8 cellular contexts compared by ENCODE assay signal in genomic region chr16:56988948-56989945, GRCh38. TPM values are rescaled to one million over a fixed set of nuclear protein-coding genes. Genes with fewer than 3 reads are reported as not detected.
DNase-seq lines count a peak whose midpoint lies in the region; ATAC-seq and TF ChIP-seq lines count a peak whose summit lies in the region.

A gene with protein sequence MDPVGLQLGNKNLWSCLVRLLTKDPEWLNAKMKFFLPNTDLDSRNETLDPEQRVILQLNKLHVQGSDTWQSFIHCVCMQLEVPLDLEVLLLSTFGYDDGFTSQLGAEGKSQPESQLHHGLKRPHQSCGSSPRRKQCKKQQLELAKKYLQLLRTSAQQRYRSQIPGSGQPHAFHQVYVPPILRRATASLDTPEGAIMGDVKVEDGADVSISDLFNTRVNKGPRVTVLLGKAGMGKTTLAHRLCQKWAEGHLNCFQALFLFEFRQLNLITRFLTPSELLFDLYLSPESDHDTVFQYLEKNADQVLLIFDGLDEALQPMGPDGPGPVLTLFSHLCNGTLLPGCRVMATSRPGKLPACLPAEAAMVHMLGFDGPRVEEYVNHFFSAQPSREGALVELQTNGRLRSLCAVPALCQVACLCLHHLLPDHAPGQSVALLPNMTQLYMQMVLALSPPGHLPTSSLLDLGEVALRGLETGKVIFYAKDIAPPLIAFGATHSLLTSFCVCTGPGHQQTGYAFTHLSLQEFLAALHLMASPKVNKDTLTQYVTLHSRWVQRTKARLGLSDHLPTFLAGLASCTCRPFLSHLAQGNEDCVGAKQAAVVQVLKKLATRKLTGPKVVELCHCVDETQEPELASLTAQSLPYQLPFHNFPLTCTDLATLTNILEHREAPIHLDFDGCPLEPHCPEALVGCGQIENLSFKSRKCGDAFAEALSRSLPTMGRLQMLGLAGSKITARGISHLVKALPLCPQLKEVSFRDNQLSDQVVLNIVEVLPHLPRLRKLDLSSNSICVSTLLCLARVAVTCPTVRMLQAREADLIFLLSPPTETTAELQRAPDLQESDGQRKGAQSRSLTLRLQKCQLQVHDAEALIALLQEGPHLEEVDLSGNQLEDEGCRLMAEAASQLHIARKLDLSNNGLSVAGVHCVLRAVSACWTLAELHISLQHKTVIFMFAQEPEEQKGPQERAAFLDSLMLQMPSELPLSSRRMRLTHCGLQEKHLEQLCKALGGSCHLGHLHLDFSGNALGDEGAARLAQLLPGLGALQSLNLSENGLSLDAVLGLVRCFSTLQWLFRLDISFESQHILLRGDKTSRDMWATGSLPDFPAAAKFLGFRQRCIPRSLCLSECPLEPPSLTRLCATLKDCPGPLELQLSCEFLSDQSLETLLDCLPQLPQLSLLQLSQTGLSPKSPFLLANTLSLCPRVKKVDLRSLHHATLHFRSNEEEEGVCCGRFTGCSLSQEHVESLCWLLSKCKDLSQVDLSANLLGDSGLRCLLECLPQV (N-terminal part only) (plus strand): TSS chr16:56989557. CDS start chr16:57020713, 31,156 bp downstream.

- no peak for DNase-seq in AG09309 (ENCODE audit: low read depth)
- peak; percentile 77 for DNase-seq in NCI-H69 (lab: John Stamatoyannopoulos, UW)
- DNase-seq in activated CD4-positive, alpha-beta T cell treated with anti-CD3 and anti-CD28 coated beads, Interleukin-2, amount 50 U/mL, for 48 hours = peak; percentile 91 to 93
- peak; percentile 60 to 84 for DNase-seq in dermis microvascular lymphatic vessel endothelial cell (ENCODE audit: low read depth in 2 of 2)
- DNase-seq in lower leg skin (ENCODE audit: low spot score in 2 of 2) = peak; percentile 81 to 97
- DNase-seq in stimulated activated CD4-positive, alpha-beta T cell treated with anti-CD3 and anti-CD28 coated beads, Interleukin-4, amount 100 ng/mL, for 4 hours = peak; percentile 93 to 96

- intact Hi-C loops in lower leg skin (cut with DNase I; ENCODE audit: low total_unique reads) = no loop called here

- peak; percentile 81 for ATAC-seq in GM18907 (IDR thresholded peaks at IDR 0.05; ENCODE audit: unreplicated experiment)
- ATAC-seq in HG03159 (IDR thresholded peaks at IDR 0.05; ENCODE audit: unreplicated experiment) = peak; percentile 84

- TF ChIP-seq POLR2A in lower leg skin (IDR thresholded peaks at IDR 0.05) = no peak

- TF ChIP-seq CTCF in AG09309 (IDR thresholded peaks at IDR 0.05; ENCODE audit: control insufficient read depth, insufficient read depth, low read depth, low read length, missing control alignments) (no peak), lower leg skin (IDR thresholded peaks at IDR 0.05) (no peak)

- 1 to 3% methylated on average over 40 to 62 of the region's 64 CpGs for WGBS in lower leg skin, 2 donors

- H3K4me3 ChIP-seq in AG09309 (ENCODE audit: control insufficient read depth, low read depth, low read length) = peak within 1 kb of the TSS; percentile 92
- peak within 1 kb of the TSS; percentile 54 for H3K4me3 ChIP-seq in lower leg skin (ENCODE audit: low read depth, poor library complexity, severe bottlenecking)

RNA-seq across cellular contexts. Expression of the gene that starts here (rescaled TPM):
- total RNA-seq in dermis microvascular lymphatic vessel endothelial cell (16.6 and 16.7 TPM in 2 replicates), lower leg skin (10 to 100 TPM; 21.8 to 52.4 (median 32.0) TPM)
